12 cellular contexts compared by ENCODE assay signal in the genomic region with DNA sequence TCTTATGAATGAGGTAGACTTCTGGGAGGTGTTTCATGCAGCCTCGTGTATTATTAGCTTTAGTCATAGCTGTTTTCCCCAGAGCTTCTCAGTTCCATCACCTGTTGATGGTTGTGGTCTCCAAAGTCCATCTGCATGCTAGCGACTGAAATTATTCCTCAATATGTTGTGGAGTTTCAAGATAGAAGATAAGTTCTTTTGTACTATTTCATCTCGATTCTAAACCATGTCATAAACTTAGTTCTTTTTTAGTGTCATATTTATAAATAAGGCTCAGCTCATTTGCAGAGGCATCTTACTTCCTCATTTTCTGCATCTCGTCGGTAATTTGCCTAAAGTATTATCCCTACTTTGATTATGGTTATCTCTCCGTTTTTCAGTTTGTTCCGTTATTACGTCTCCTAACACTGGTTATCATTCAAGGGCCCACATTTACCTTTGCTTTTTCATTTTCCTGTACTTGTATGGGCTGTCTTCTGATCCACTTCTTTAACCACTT.
DNase-seq lines count a peak whose midpoint lies in the region; ATAC-seq and TF ChIP-seq lines count a peak whose summit lies in the region.
"Had no signal": no experiment of that assay in that cellular context is flagged by ENCODE, and none has a peak within 500 bp of the region (broad histone marks: within the 10 kb centered on the region; RNA-seq: fewer than 3 reads in every experiment).

No MANE protein-coding gene starts in this region.

- H2AFZ ChIP-seq in OCI-LY7 (ENCODE audit: low read length): peak overlapping the region; percentile 64; the same call in 1 of the 2 replicates

- H3K79me2 ChIP-seq in OCI-LY7 (ENCODE audit: insufficient read depth, low read depth, low read length): no peaks in the 10 kb centered on the region

- ATAC-seq in GM18517 (IDR thresholded peaks at IDR 0.05; ENCODE audit: unreplicated experiment) (peak; percentile 80), GM21367 (IDR thresholded peaks at IDR 0.05; ENCODE audit: unreplicated experiment) (peak; percentile 60), HG02981 (IDR thresholded peaks at IDR 0.05; ENCODE audit: unreplicated experiment) (peak; percentile 75), SK-N-SH treated with all-trans-retinoic acid at 6 μM for 48 hours (no peak)
- ATAC-seq: PC-3 had no signal

- peaks cover 17% of the 10 kb centered on the region for H3K36me3 Mint-ChIP-seq in activated CD4-positive, alpha-beta T cell treated with anti-CD3 and anti-CD28 coated beads, Interleukin-2, amount 10 ng/mL, durations not matched to agents 7 days and 5 days (ENCODE audit: low read depth)

- H3K9me2 ChIP-seq in OCI-LY7 (ENCODE audit: insufficient read depth, low read length): no peaks in the 10 kb centered on the region

- peaks cover 7% of the 10 kb centered on the region for H3K36me3 ChIP-seq in OCI-LY7 (ENCODE audit: insufficient read depth, low read length)
- H3K36me3 ChIP-seq: cardiac muscle cell had no signal

- H3K4me2 ChIP-seq in OCI-LY7 (ENCODE audit: low read length): peak overlapping the region; percentile 66

- no peak overlapping the region for H3K27ac Mint-ChIP-seq in activated CD4-positive, alpha-beta T cell treated with anti-CD3 and anti-CD28 coated beads, Interleukin-2, amount 10 ng/mL, durations not matched to agents 7 days and 5 days

- no peak for TF ChIP-seq CTCF in OCI-LY7 (conservative IDR thresholded peaks at IDR 0.05; ENCODE audit: low read length)

- intact Hi-C loops in OCI-LY7 (cut with micrococcal nuclease; ENCODE audit: unreplicated experiment): no loop called here

- no peaks in the 10 kb centered on the region for H3K4me1 Mint-ChIP-seq in activated CD4-positive, alpha-beta T cell treated with anti-CD3 and anti-CD28 coated beads, Interleukin-2, amount 10 ng/mL, durations not matched to agents 7 days and 5 days
- H3K4me1 Mint-ChIP-seq: CD4-positive, alpha-beta memory T cell had no signal

- no TSS peak for BruUV-seq in OCI-LY7 (replicated peaks; lab: Mats Ljungman, UMichigan)

- no peak overlapping the region for H3K4me3 Mint-ChIP-seq in activated CD4-positive, alpha-beta T cell treated with anti-CD3 and anti-CD28 coated beads, Interleukin-2, amount 10 ng/mL, durations not matched to agents 7 days and 5 days

- H3K9me3 Mint-ChIP-seq in activated CD4-positive, alpha-beta T cell treated with anti-CD3 and anti-CD28 coated beads, Interleukin-2, amount 10 ng/mL, durations not matched to agents 7 days and 5 days: no peaks in the 10 kb centered on the region
- H3K9me3 Mint-ChIP-seq: CD4-positive, alpha-beta memory T cell had no signal

- no peaks in the 10 kb centered on the region for H4K20me1 ChIP-seq in OCI-LY7 (ENCODE audit: insufficient read depth, low read length)

- H3K27me3 Mint-ChIP-seq in activated CD4-positive, alpha-beta T cell treated with anti-CD3 and anti-CD28 coated beads, Interleukin-2, amount 10 ng/mL, durations not matched to agents 7 days and 5 days: no peaks in the 10 kb centered on the region
- H3K27me3 Mint-ChIP-seq: CD4-positive, alpha-beta memory T cell had no signal

- H3K4me1 ChIP-seq in OCI-LY7 (ENCODE audit: insufficient read depth, low read length, poor library complexity, severe bottlenecking): peaks cover 25% of the 10 kb centered on the region

- DNase-seq in OCI-LY7 (ENCODE audit: low spot score) (peak; percentile 36), ecto neural progenitor cell (ENCODE audit: low spot score) (no peak), kidney glomerular epithelial cell (lab: John Stamatoyannopoulos, UW) (no peak)
- no peak for DNase-seq in activated CD4-positive, alpha-beta T cell treated with anti-CD3 and anti-CD28 coated beads, Interleukin-2, amount 10 ng/mL, durations not matched to agents 7 days and 5 days
- DNase-seq: CD4-positive, alpha-beta memory T cell; NCI-H187 treated with DMSO at 0.1 percent for 48 hours; PC-3 had no signal

- POLR2A ChIA-PET in OCI-LY7 (lab: Charles Lee): interaction anchor here (0.6 to 1.0 kb wide), 3 partner anchors 10 to 247 kb away, joined by 3 read pairs; no protein-coding TSS in a partner anchor
- POLR2A ChIA-PET in activated CD4-positive, alpha-beta T cell treated with anti-CD3 and anti-CD28 coated beads, Interleukin-2, amount 10 ng/mL, durations not matched to agents 7 days and 5 days (lab: Charles Lee): no interaction called here

- peak overlapping the region; percentile 34 for H3K4me3 ChIP-seq in OCI-LY7 (ENCODE audit: low read depth, low read length, poor library complexity, severe bottlenecking)
- H3K4me3 ChIP-seq: cardiac muscle cell had no signal

- CTCF ChIA-PET in OCI-LY7 (lab: Charles Lee; ENCODE audit: unreplicated experiment): interaction anchor here (0.8 to 1.2 kb wide), 2 partner anchors 10 to 12 kb away, joined by 3 read pairs; no protein-coding TSS in a partner anchor
- CTCF ChIA-PET in activated CD4-positive, alpha-beta T cell treated with anti-CD3 and anti-CD28 coated beads, Interleukin-2, amount 10 ng/mL, durations not matched to agents 7 days and 5 days (lab: Charles Lee): no interaction called here

- H3K9me3 ChIP-seq in OCI-LY7 (ENCODE audit: low read length): no peaks in the 10 kb centered on the region

- peak overlapping the region; percentile 36 for H3K27ac ChIP-seq in OCI-LY7 (ENCODE audit: low read depth, low read length, poor library complexity, severe bottlenecking)
- H3K27ac ChIP-seq: cardiac muscle cell had no signal

TF ChIP-seq in SK-N-SH treated with all-trans-retinoic acid at 6 μM for 48 hours, 23 proteins besides CTCF, POLR2A, EP300 and RAD21 (continues in another document):
- TF ChIP-seq, protein P1, sequence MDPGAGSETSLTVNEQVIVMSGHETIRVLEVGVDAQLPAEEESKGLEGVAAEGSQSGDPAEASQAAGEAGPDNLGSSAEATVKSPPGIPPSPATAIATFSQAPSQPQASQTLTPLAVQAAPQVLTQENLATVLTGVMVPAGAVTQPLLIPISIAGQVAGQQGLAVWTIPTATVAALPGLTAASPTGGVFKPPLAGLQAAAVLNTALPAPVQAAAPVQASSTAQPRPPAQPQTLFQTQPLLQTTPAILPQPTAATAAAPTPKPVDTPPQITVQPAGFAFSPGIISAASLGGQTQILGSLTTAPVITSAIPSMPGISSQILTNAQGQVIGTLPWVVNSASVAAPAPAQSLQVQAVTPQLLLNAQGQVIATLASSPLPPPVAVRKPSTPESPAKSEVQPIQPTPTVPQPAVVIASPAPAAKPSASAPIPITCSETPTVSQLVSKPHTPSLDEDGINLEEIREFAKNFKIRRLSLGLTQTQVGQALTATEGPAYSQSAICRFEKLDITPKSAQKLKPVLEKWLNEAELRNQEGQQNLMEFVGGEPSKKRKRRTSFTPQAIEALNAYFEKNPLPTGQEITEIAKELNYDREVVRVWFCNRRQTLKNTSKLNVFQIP (CRISPR knock-in tag; IDR thresholded peaks at IDR 0.05; ENCODE audit: borderline replicate concordance, low read depth): no peak
- TF ChIP-seq ZNF565 (CRISPR knock-in tag; conservative IDR thresholded peaks at IDR 0.05; ENCODE audit: low read depth): no peak
- no peak for TF ChIP-seq OSR1 (CRISPR knock-in tag; IDR thresholded peaks at IDR 0.05)
- no peak for TF ChIP-seq ZFP30 (CRISPR knock-in tag; IDR thresholded peaks at IDR 0.05)
- TF ChIP-seq, protein P2, sequence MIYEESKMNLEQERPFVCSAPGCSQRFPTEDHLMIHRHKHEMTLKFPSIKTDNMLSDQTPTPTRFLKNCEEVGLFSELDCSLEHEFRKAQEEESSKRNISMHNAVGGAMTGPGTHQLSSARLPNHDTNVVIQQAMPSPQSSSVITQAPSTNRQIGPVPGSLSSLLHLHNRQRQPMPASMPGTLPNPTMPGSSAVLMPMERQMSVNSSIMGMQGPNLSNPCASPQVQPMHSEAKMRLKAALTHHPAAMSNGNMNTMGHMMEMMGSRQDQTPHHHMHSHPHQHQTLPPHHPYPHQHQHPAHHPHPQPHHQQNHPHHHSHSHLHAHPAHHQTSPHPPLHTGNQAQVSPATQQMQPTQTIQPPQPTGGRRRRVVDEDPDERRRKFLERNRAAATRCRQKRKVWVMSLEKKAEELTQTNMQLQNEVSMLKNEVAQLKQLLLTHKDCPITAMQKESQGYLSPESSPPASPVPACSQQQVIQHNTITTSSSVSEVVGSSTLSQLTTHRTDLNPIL (CRISPR knock-in tag; IDR thresholded peaks at IDR 0.05; ENCODE audit: low read depth): no peak
- TF ChIP-seq TOX (CRISPR knock-in tag; IDR thresholded peaks at IDR 0.05; ENCODE audit: borderline replicate concordance): no peak
- TF ChIP-seq, protein P3, sequence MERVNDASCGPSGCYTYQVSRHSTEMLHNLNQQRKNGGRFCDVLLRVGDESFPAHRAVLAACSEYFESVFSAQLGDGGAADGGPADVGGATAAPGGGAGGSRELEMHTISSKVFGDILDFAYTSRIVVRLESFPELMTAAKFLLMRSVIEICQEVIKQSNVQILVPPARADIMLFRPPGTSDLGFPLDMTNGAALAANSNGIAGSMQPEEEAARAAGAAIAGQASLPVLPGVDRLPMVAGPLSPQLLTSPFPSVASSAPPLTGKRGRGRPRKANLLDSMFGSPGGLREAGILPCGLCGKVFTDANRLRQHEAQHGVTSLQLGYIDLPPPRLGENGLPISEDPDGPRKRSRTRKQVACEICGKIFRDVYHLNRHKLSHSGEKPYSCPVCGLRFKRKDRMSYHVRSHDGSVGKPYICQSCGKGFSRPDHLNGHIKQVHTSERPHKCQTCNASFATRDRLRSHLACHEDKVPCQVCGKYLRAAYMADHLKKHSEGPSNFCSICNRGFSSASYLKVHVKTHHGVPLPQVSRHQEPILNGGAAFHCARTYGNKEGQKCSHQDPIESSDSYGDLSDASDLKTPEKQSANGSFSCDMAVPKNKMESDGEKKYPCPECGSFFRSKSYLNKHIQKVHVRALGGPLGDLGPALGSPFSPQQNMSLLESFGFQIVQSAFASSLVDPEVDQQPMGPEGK (CRISPR knock-in tag; IDR thresholded peaks at IDR 0.05; ENCODE audit: borderline replicate concordance): no peak
- TF ChIP-seq SNAI2 (CRISPR knock-in tag; IDR thresholded peaks at IDR 0.05): no peak
- no peak for TF ChIP-seq PPARA (CRISPR knock-in tag; IDR thresholded peaks at IDR 0.05; ENCODE audit: borderline replicate concordance)
- no peak for TF ChIP-seq ESRRG (CRISPR knock-in tag; IDR thresholded peaks at IDR 0.05)
- TF ChIP-seq BACH2 (CRISPR knock-in tag; IDR thresholded peaks at IDR 0.05; ENCODE audit: borderline replicate concordance): no peak
- no peak for TF ChIP-seq ARNTL (CRISPR knock-in tag; IDR thresholded peaks at IDR 0.05; ENCODE audit: borderline replicate concordance, low read depth)
- no peak for TF ChIP-seq ZNF70 (CRISPR knock-in tag; IDR thresholded peaks at IDR 0.05)
